ENCODE assay signal across 26 cellular contexts in the genomic region with DNA sequence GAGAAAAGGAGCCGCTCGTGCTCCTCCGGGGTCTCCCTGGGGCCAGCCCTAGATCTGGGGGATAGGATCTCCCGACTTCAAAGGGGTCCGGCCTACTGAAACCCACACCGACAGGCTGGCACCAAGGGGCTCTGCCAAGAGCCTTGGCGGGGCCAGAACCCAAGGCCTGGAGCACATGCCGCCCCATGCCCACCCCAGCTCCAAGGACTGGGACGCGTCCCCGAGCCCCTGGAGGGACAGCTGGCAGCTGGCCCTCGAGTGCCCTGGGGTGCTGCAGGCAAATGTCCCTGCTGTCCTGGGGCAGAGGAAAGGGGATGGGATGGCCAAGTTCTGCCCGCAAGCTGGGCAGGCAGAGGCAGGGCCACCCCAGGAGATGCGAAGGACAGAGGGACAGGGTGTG.
"Had no signal": no experiment of that assay in that cellular context is flagged by ENCODE, and none has a peak within 500 bp of the region (broad histone marks: within the 10 kb centered on the region; RNA-seq: fewer than 3 reads in every experiment).

No MANE protein-coding gene starts in this region.

- H3K27me3 ChIP-seq: testis, thyroid gland, tibial artery, upper lobe of left lung, upper lobe of right lung, uterus, vagina had no signal

- H3K4me1 ChIP-seq: thyroid gland, upper lobe of left lung, upper lobe of right lung, uterus had no signal

- ATAC-seq: stimulated activated effector memory CD8-positive, alpha-beta T cell treated with anti-CD3 and anti-CD28 coated beads, Interleukin-12 subunit alpha, Interleukin-12 subunit beta, amount 100 ng/mL, for 72 hours; stimulated activated memory B cell treated with anti-CD40 and anti-IgM and Interleukin-4, amounts not matched to agents 10 μg/mL and 1 μg/mL and 100 μg/mL, for 72 hours; stimulated activated naive B cell treated with anti-CD40 and anti-IgM and Interleukin-4, amounts not matched to agents 10 μg/mL and 1 μg/mL and 100 μg/mL, for 72 hours; stimulated activated naive CD8-positive, alpha-beta T cell treated with anti-CD3 and anti-CD28 coated beads, Interleukin-15, amount 100 ng/mL, for 72 hours; stimulated activated naive CD8-positive, alpha-beta T cell treated with anti-CD3 and anti-CD28 coated beads, Interleukin-15, Interleukin-2, amounts not matched to agents 100 U/mL and 50 U/mL, for 24 hours; upper lobe of right lung had no signal

- H3K27ac ChIP-seq: stomach, suprapubic skin, testis, thoracic aorta, thyroid gland, tibial artery, tibial nerve, transverse colon, upper lobe of left lung, upper lobe of right lung, uterus, vagina had no signal

- H3K36me3 ChIP-seq: stomach, suprapubic skin, thoracic aorta, thyroid gland, tibial artery, tibial nerve, transverse colon, upper lobe of left lung, upper lobe of right lung, uterus, vagina had no signal

- DNase-seq: stimulated activated CD4-positive, alpha-beta T cell treated with anti-CD3 and anti-CD28 coated beads, Interleukin-2, amount 100 ng/mL, for 48 hours; stimulated activated CD4-positive, alpha-beta T cell treated with anti-CD3 and anti-CD28 coated beads, Interleukin-4, amount 100 ng/mL, for 1 hour; stimulated activated CD4-positive, alpha-beta T cell treated with anti-CD3 and anti-CD28 coated beads, Interleukin-4, amount 100 ng/mL, for 24 hours; stimulated activated CD4-positive, alpha-beta T cell treated with anti-CD3 and anti-CD28 coated beads, Interleukin-4, amount 100 ng/mL, for 4 hours; stimulated activated CD8-positive, alpha-beta memory T cell treated with anti-CD3 and anti-CD28 coated beads, Interleukin-4, amount 100 ng/mL, for 48 hours; stimulated activated naive B cell treated with anti-CD40 and anti-IgM and Interleukin-4, amounts not matched to agents 10 μg/mL and 1 μg/mL and 100 μg/mL, for 72 hours; stimulated activated naive CD4-positive, alpha-beta T cell; stimulated activated naive CD4-positive, alpha-beta T cell treated with Interleukin-2 at 50 U/mL for 16 hours; stimulated activated naive CD8-positive, alpha-beta T cell treated with anti-CD3 and anti-CD28 coated beads, Interleukin-15, amount 100 ng/mL, for 72 hours; stimulated activated naive CD8-positive, alpha-beta T cell treated with anti-CD3 and anti-CD28 coated beads, Interleukin-15, Interleukin-2, amounts not matched to agents 100 U/mL and 50 U/mL, for 24 hours; stomach; substantia nigra; testis; thyroid gland; tibial artery; transverse colon; trophoblast cell; upper lobe of right lung; uterus had no signal

- H3K9me3 ChIP-seq: stomach, suprapubic skin, testis, thoracic aorta, thyroid gland, tibial artery, tibial nerve, transverse colon, upper lobe of left lung, upper lobe of right lung, uterus, vagina had no signal

- H3K4me3 ChIP-seq: stomach, suprapubic skin, testis, thoracic aorta, thyroid gland, tibial artery, tibial nerve, transverse colon, upper lobe of left lung, upper lobe of right lung, uterus, vagina had no signal
